3 cellular contexts compared by ENCODE assay signal in genomic region chr10:69643779-69644657, GRCh38.
TF ChIP-seq lines count a peak whose summit lies in the region.

No MANE protein-coding gene starts in this region.

TF ChIP-seq in SK-N-SH treated with all-trans-retinoic acid at 6 μM for 48 hours, 23 proteins besides CTCF, POLR2A, EP300 and RAD21:
- TF ChIP-seq ESRRG (CRISPR knock-in tag; IDR thresholded peaks at IDR 0.05) (no peak), TCF4 (CRISPR knock-in tag; IDR thresholded peaks at IDR 0.05; ENCODE audit: borderline replicate concordance) (no peak), ZC3H10 (CRISPR knock-in tag; IDR thresholded peaks at IDR 0.05) (no peak), ZNF8 (CRISPR knock-in tag; IDR thresholded peaks at IDR 0.05) (no peak), ZFP3 (CRISPR knock-in tag; IDR thresholded peaks at IDR 0.05) (no peak), CSDC2 (CRISPR knock-in tag; IDR thresholded peaks at IDR 0.05) (no peak), ZFP30 (CRISPR knock-in tag; IDR thresholded peaks at IDR 0.05) (no peak), PATZ1 (CRISPR knock-in tag; IDR thresholded peaks at IDR 0.05; ENCODE audit: borderline replicate concordance) (no peak), PPARA (CRISPR knock-in tag; IDR thresholded peaks at IDR 0.05; ENCODE audit: borderline replicate concordance) (no peak)

TF ChIP-seq in SK-N-SH, 30 proteins besides CTCF, POLR2A, EP300 and RAD21:
- TF ChIP-seq RCOR1 (IDR thresholded peaks at IDR 0.05; ENCODE audit: low read length) (no peak), POLR2AphosphoS5 (IDR thresholded peaks at IDR 0.05; ENCODE audit: low read depth, low read length) (no peak), RFX5 (IDR thresholded peaks at IDR 0.05; ENCODE audit: low read length) (no peak), MXI1 (IDR thresholded peaks at IDR 0.05; ENCODE audit: low read depth, low read length) (no peak), ELF1 (IDR thresholded peaks at IDR 0.05) (no peak), GABPA (IDR thresholded peaks at IDR 0.05; ENCODE audit: low read depth) (no peak)

TF ChIP-seq in H1, 55 proteins besides CTCF, POLR2A, EP300 and RAD21:
- TF ChIP-seq CBX8 (IDR thresholded peaks at IDR 0.05; ENCODE audit: borderline replicate concordance, low read depth, low read length) (no peak), KDM1A (IDR thresholded peaks at IDR 0.05; ENCODE audit: borderline replicate concordance, low read length) (no peak), FOSL1 (IDR thresholded peaks at IDR 0.05; ENCODE audit: insufficient read depth, low read depth, low read length) (no peak), RXRA (IDR thresholded peaks at IDR 0.05; ENCODE audit: insufficient read depth, low read depth, low read length) (no peak), CREB1 (IDR thresholded peaks at IDR 0.05) (no peak), SIN3A (conservative IDR thresholded peaks at IDR 0.05 in 1 of 2, IDR thresholded peaks at IDR 0.05 in 1 of 2; ENCODE audit: low read depth in 1 of 2, low read length in 2 of 2) (no peak), SP2 (IDR thresholded peaks at IDR 0.05; ENCODE audit: low read length) (no peak), SAP30 (IDR thresholded peaks at IDR 0.05; ENCODE audit: insufficient read depth, insufficient replicate concordance, low read length) (no peak), CBX5 (IDR thresholded peaks at IDR 0.05; ENCODE audit: low read depth, low read length) (no peak), SRF (IDR thresholded peaks at IDR 0.05; ENCODE audit: low read depth, low read length) (no peak), HDAC2 (IDR thresholded peaks at IDR 0.05; ENCODE audit: borderline replicate concordance in 1 of 2, low read depth in 2 of 2, low read length in 2 of 2) (no peak), ZNF274 (IDR thresholded peaks at IDR 0.05; ENCODE audit: borderline replicate concordance, extremely low read depth, low read length) (no peak), KDM4A (IDR thresholded peaks at IDR 0.05; ENCODE audit: low read depth, low read length, severe bottlenecking) (no peak), SP4 (IDR thresholded peaks at IDR 0.05; ENCODE audit: low read length) (no peak), CEBPB (IDR thresholded peaks at IDR 0.05; ENCODE audit: low read depth, low read length) (no peak), YY1 (IDR thresholded peaks at IDR 0.05; ENCODE audit: low read depth, low read length) (no peak), SUZ12 (IDR thresholded peaks at IDR 0.05; ENCODE audit: low read length) (no peak)
